ENCODE assay signal across 14 cellular contexts in genomic region chr20:52179331-52180166, GRCh38. TPM values are rescaled to one million over a fixed set of nuclear protein-coding genes. Genes with fewer than 3 reads are reported as not detected.
DNase-seq lines count a peak whose midpoint lies in the region; ATAC-seq and TF ChIP-seq lines count a peak whose summit lies in the region.
"Had no signal": no experiment of that assay in that cellular context is flagged by ENCODE, and none has a peak within 500 bp of the region (broad histone marks: within the 10 kb centered on the region; RNA-seq: fewer than 3 reads in every experiment).

No MANE protein-coding gene starts in this region.

- no peak overlapping the region for H2BK5ac ChIP-seq in H9 (ENCODE audit: insufficient read length, low read length)

- H2BK20ac ChIP-seq in H9 (ENCODE audit: low read depth, low read length, poor library complexity, severe bottlenecking) = no peak overlapping the region

- H4K20me1 ChIP-seq in H9 (ENCODE audit: control insufficient read depth, insufficient read depth, insufficient read length) = no peaks in the 10 kb centered on the region

- intact Hi-C loops in natural killer cell (cut with micrococcal nuclease) = no loop called here

- H3K27me3 Mint-ChIP-seq in natural killer cell treated with Interleukin-12 subunit alpha and Interleukin-12 subunit beta and Interleukin-15 and Interleukin-18, amount 100 ng/mL, for 72 hours = no peaks in the 10 kb centered on the region
- no peaks in the 10 kb centered on the region for H3K27me3 Mint-ChIP-seq in natural killer cell (ENCODE audit: low read depth in 2 of 2)
- H3K27me3 Mint-ChIP-seq in H9 (ENCODE audit: low read depth) = no peaks in the 10 kb centered on the region
- no peaks in the 10 kb centered on the region for H3K27me3 Mint-ChIP-seq in stimulated activated naive B cell treated with anti-CD40 and anti-IgM and Interleukin-4, amounts not matched to agents 10 μg/mL and 1 μg/mL and 100 μg/mL, for 72 hours

- no peak for DNase-seq in natural killer cell treated with Interleukin-12 subunit alpha and Interleukin-12 subunit beta and Interleukin-15 and Interleukin-18, amount 100 ng/mL, for 72 hours (ENCODE audit: low spot score)
- DNase-seq in natural killer cell (no peak), H9 (no peak), ecto neural progenitor cell (ENCODE audit: low spot score) (no peak), NCI-H226 (no peak), RKO (ENCODE audit: low spot score) (no peak)
- peak; percentile 62 for DNase-seq in stimulated activated naive B cell treated with anti-CD40 and anti-IgM and Interleukin-4, amounts not matched to agents 10 μg/mL and 1 μg/mL and 100 μg/mL, for 72 hours
- DNase-seq: BE2C, NCI-H69, right lobe of liver had no signal

- peaks cover 14% of the 10 kb centered on the region for H3K36me3 Mint-ChIP-seq in natural killer cell treated with Interleukin-12 subunit alpha and Interleukin-12 subunit beta and Interleukin-15 and Interleukin-18, amount 100 ng/mL, for 72 hours
- H3K36me3 Mint-ChIP-seq in natural killer cell (no peaks in the 10 kb centered on the region), H9 (ENCODE audit: insufficient read depth in 1 of 3, low read depth in 3 of 3) (peaks cover 6 to 37% (median 22%) of the 10 kb centered on the region in 3 experiments; a peak in 6 of 7 replicates)
- peaks cover 41 to 64% of the 10 kb centered on the region in 2 donors for H3K36me3 Mint-ChIP-seq in stimulated activated naive B cell treated with anti-CD40 and anti-IgM and Interleukin-4, amounts not matched to agents 10 μg/mL and 1 μg/mL and 100 μg/mL, for 72 hours

- no peaks in the 10 kb centered on the region for H3K27me3 ChIP-seq in H9 (ENCODE audit: insufficient read depth, low read length)
- H3K27me3 ChIP-seq: BE2C, right lobe of liver had no signal

- H3K4me3 Mint-ChIP-seq in natural killer cell treated with Interleukin-12 subunit alpha and Interleukin-12 subunit beta and Interleukin-15 and Interleukin-18, amount 100 ng/mL, for 72 hours = peak overlapping the region; percentile 62
- H3K4me3 Mint-ChIP-seq in natural killer cell = no peak overlapping the region
- H3K4me3 Mint-ChIP-seq in H9 = no peak overlapping the region
- peak overlapping the region; percentile 68 to 78 for H3K4me3 Mint-ChIP-seq in stimulated activated naive B cell treated with anti-CD40 and anti-IgM and Interleukin-4, amounts not matched to agents 10 μg/mL and 1 μg/mL and 100 μg/mL, for 72 hours

- no peak overlapping the region for H3K4ac ChIP-seq in H9 (ENCODE audit: low read depth, low read length)

- no peak overlapping the region for H3K27ac ChIP-seq in H9 (ENCODE audit: insufficient read length, low read depth, low read length)
- H3K27ac ChIP-seq: coronary artery, right lobe of liver, thoracic aorta had no signal

- peak; percentile 92 to 93 for ATAC-seq in natural killer cell treated with Interleukin-12 subunit alpha and Interleukin-12 subunit beta and Interleukin-15 and Interleukin-18, amount 100 ng/mL, for 72 hours
- no peak for ATAC-seq in natural killer cell
- ATAC-seq in HG03521 (IDR thresholded peaks at IDR 0.05; ENCODE audit: unreplicated experiment) = peak; percentile 83
- ATAC-seq in stimulated activated naive B cell treated with anti-CD40 and anti-IgM and Interleukin-4, amounts not matched to agents 10 μg/mL and 1 μg/mL and 100 μg/mL, for 72 hours (replicated peaks) = peak; percentile 94 to 97

- H3K9ac ChIP-seq in H9 (ENCODE audit: extremely low read depth, insufficient read length, low read length) = no peak overlapping the region

- no peak overlapping the region for H3K4me2 ChIP-seq in H9 (ENCODE audit: insufficient read depth, insufficient read length, low read length)

- TF ChIP-seq CTCF in natural killer cell (IDR thresholded peaks at IDR 0.05) (no peak), H9 (conservative IDR thresholded peaks at IDR 0.05) (no peak)

- H2AFZ ChIP-seq in H9 (ENCODE audit: low read length) = no peak overlapping the region

- H3K14ac ChIP-seq in H9 (ENCODE audit: insufficient read depth, low read length) = no peak overlapping the region

- H3K9me3 Mint-ChIP-seq in natural killer cell treated with Interleukin-12 subunit alpha and Interleukin-12 subunit beta and Interleukin-15 and Interleukin-18, amount 100 ng/mL, for 72 hours = no peaks in the 10 kb centered on the region
- H3K9me3 Mint-ChIP-seq in natural killer cell = no peaks in the 10 kb centered on the region
- no peaks in the 10 kb centered on the region for H3K9me3 Mint-ChIP-seq in H9
- H3K9me3 Mint-ChIP-seq in stimulated activated naive B cell treated with anti-CD40 and anti-IgM and Interleukin-4, amounts not matched to agents 10 μg/mL and 1 μg/mL and 100 μg/mL, for 72 hours = peaks cover 9 to 12% of the 10 kb centered on the region in 2 donors

- H2BK15ac ChIP-seq in H9 (ENCODE audit: low read depth, low read length) = peak overlapping the region; percentile 75; the same call in 1 of the 2 replicates

- H3K56ac ChIP-seq in H9 (ENCODE audit: insufficient read length, low read depth, low read length) = no peak overlapping the region

- H4K8ac ChIP-seq in H9 (replicated peaks; ENCODE audit: insufficient read length, low read depth, low read length) = peak overlapping the region; percentile 77

- no peak overlapping the region for H3K18ac ChIP-seq in H9 (ENCODE audit: insufficient read length, low read depth, low read length)

- H4K91ac ChIP-seq in H9 (ENCODE audit: insufficient read length, low read depth, low read length) = no peak overlapping the region

- peak overlapping the region; percentile 62 for H2BK12ac ChIP-seq in H9 (ENCODE audit: insufficient read length, low read depth, low read length)

- H3K79me1 ChIP-seq in H9 (ENCODE audit: insufficient read depth, low read depth, low read length, poor library complexity, severe bottlenecking) = no peaks in the 10 kb centered on the region

- no peak overlapping the region for H3K23ac ChIP-seq in H9 (ENCODE audit: insufficient read length, low read depth, low read length)

- H3T11ph ChIP-seq in H9 (ENCODE audit: low read length) = no peak overlapping the region

- WGBS in H9 (ENCODE audit: extremely low coverage, insufficient read length, low lambda C conversion rate) = no CpG with 5 or more reads among the region's 4 CpGs

- no peaks in the 10 kb centered on the region for H3K9me3 ChIP-seq in H9 (ENCODE audit: control insufficient read depth, low read depth, low read length)
- H3K9me3 ChIP-seq: BE2C, HAP-1, right lobe of liver, thoracic aorta had no signal

- no peaks in the 10 kb centered on the region for H3K23me2 ChIP-seq in H9 (ENCODE audit: insufficient read length, low read depth, low read length, poor library complexity, severe bottlenecking)

- H3K4me1 Mint-ChIP-seq in natural killer cell treated with Interleukin-12 subunit alpha and Interleukin-12 subunit beta and Interleukin-15 and Interleukin-18, amount 100 ng/mL, for 72 hours (ENCODE audit: low read depth in 2 of 2) = peaks cover 20 to 25% of the 10 kb centered on the region in 2 donors
- H3K4me1 Mint-ChIP-seq in natural killer cell (peaks cover 0 to 7% of the 10 kb centered on the region in 2 donors), H9 (peaks cover 0 to 6% of the 10 kb centered on the region in 2 experiments; a peak in 2 of 4 replicates)
- H3K4me1 Mint-ChIP-seq in stimulated activated naive B cell treated with anti-CD40 and anti-IgM and Interleukin-4, amounts not matched to agents 10 μg/mL and 1 μg/mL and 100 μg/mL, for 72 hours = peaks cover 23 to 36% of the 10 kb centered on the region in 2 donors

- no peaks in the 10 kb centered on the region for H3K4me1 ChIP-seq in H9 (ENCODE audit: insufficient read depth, low read length)
- H3K4me1 ChIP-seq: BE2C, HAP-1 had no signal

- H4K5ac ChIP-seq in H9 (ENCODE audit: insufficient read length, low read depth, low read length) = no peak overlapping the region

- no peak overlapping the region for H2AK5ac ChIP-seq in H9 (ENCODE audit: insufficient read length, low read length)

- H3K79me2 ChIP-seq in H9 (ENCODE audit: insufficient read depth, low read length) = no peaks in the 10 kb centered on the region

- H2BK120ac ChIP-seq in H9 (ENCODE audit: low read depth, low read length, poor library complexity, severe bottlenecking) = no peak overlapping the region

- H3K27ac Mint-ChIP-seq in natural killer cell treated with Interleukin-12 subunit alpha and Interleukin-12 subunit beta and Interleukin-15 and Interleukin-18, amount 100 ng/mL, for 72 hours = peak overlapping the region; percentile 73 to 80
- H3K27ac Mint-ChIP-seq in natural killer cell (no peak overlapping the region), H9 (no peak overlapping the region)
- H3K27ac Mint-ChIP-seq in stimulated activated naive B cell treated with anti-CD40 and anti-IgM and Interleukin-4, amounts not matched to agents 10 μg/mL and 1 μg/mL and 100 μg/mL, for 72 hours = peak overlapping the region; percentile 98

RNA-seq across cellular contexts. Expression of gene ZFP64, which starts 12.0 kb away (rescaled TPM):
- 10 to 100 TPM in 1 of 2 donors, 1 to 10 TPM in 1; 9.2 to 13.8 TPM for total RNA-seq in natural killer cell treated with Interleukin-12 subunit alpha and Interleukin-12 subunit beta and Interleukin-15 and Interleukin-18, amount 100 ng/mL, for 72 hours
- total RNA-seq in natural killer cell = 10 to 100 TPM; 11.7 to 14.8 (median 13.9) TPM
- total RNA-seq in H9 (2021) = 29.0 and 29.2 TPM in 2 replicates

Comparison
In these comparisons a context has a peak if more than half of its experiments do, and no peak if none do; other contexts are left out.
1. ATAC-seq: peak in natural killer cell treated with Interleukin-12 subunit alpha and Interleukin-12 subunit beta and Interleukin-15 and Interleukin-18, amount 100 ng/mL, for 72 hours (2 of 2), HG03521 (single experiment) and stimulated activated naive B cell treated with anti-CD40 and anti-IgM and Interleukin-4, amounts not matched to agents 10 μg/mL and 1 μg/mL and 100 μg/mL, for 72 hours (2 of 2); none in natural killer cell (0 of 3).
2. H3K27ac Mint-ChIP-seq: peak in natural killer cell treated with Interleukin-12 subunit alpha and Interleukin-12 subunit beta and Interleukin-15 and Interleukin-18, amount 100 ng/mL, for 72 hours (2 of 2) and stimulated activated naive B cell treated with anti-CD40 and anti-IgM and Interleukin-4, amounts not matched to agents 10 μg/mL and 1 μg/mL and 100 μg/mL, for 72 hours (single experiment); none in natural killer cell (0 of 2) and H9 (0 of 3).
3. H3K4me3 Mint-ChIP-seq: peak in natural killer cell treated with Interleukin-12 subunit alpha and Interleukin-12 subunit beta and Interleukin-15 and Interleukin-18, amount 100 ng/mL, for 72 hours (single experiment) and stimulated activated naive B cell treated with anti-CD40 and anti-IgM and Interleukin-4, amounts not matched to agents 10 μg/mL and 1 μg/mL and 100 μg/mL, for 72 hours (2 of 2); none in natural killer cell (single experiment) and H9 (0 of 2).